Comparison of ENCODE assay signal across 8 cellular contexts in genomic region chr1:212415107-212415841, GRCh38. TPM values are rescaled to one million over a fixed set of nuclear protein-coding genes. Genes with fewer than 3 reads are reported as not detected.
DNase-seq lines count a peak whose midpoint lies in the region; ATAC-seq, FAIRE-seq and TF ChIP-seq lines count a peak whose summit lies in the region.

No MANE protein-coding gene starts in this region.

- ATAC-seq in naive thymus-derived CD4-positive, alpha-beta T cell = no peak
- ATAC-seq in HG02642 (IDR thresholded peaks at IDR 0.05; ENCODE audit: poor library complexity, unreplicated experiment) = no peak
- no peak for ATAC-seq in HG02759 (IDR thresholded peaks at IDR 0.05; ENCODE audit: unreplicated experiment)

- intact Hi-C loops in naive thymus-derived CD4-positive, alpha-beta T cell (cut with micrococcal nuclease) = loop anchor here (2.0 to 10.0 kb wide), 4 partner anchors 144 to 840 kb away; partner anchors contain the start of genes SLC30A1 (in 2 of the 2) and LPGAT1 (in 1 of the 2)

- TF ChIP-seq POLR2A in NB4 (IDR thresholded peaks at IDR 0.05; ENCODE audit: extremely low read depth, insufficient read length) (no peak), GM12892 (IDR thresholded peaks at IDR 0.05; ENCODE audit: low read depth, low read length) (no peak)

- no peaks in the 10 kb centered on the region for H3K9me3 Mint-ChIP-seq in naive thymus-derived CD4-positive, alpha-beta T cell

- peaks cover 15 to 19% of the 10 kb centered on the region in 2 donors for H3K4me1 ChIP-seq in naive thymus-derived CD4-positive, alpha-beta T cell (ENCODE audit: control insufficient read depth in 2 of 2, insufficient read depth in 2 of 2, low read length in 2 of 2)

- H3K4me3 ChIP-seq in NB4 (ENCODE audit: low read depth, low read length) = peak overlapping the region; percentile 80
- peak overlapping the region; percentile 98 for H3K4me3 ChIP-seq in naive thymus-derived CD4-positive, alpha-beta T cell (ENCODE audit: low read length)

- H3K36me3 ChIP-seq in naive thymus-derived CD4-positive, alpha-beta T cell (ENCODE audit: control insufficient read depth in 2 of 3, insufficient read depth in 3 of 3, low read length in 3 of 3) = peaks cover 0 to 18% (median 6%) of the 10 kb centered on the region in 3 experiments

- no peak for TF ChIP-seq CTCF in NB4 (IDR thresholded peaks at IDR 0.05; ENCODE audit: low read depth, low read length)

- peak; percentile 10 for DNase-seq in ELF-1 (ENCODE audit: low read depth, low spot score)
- peak; percentile 77 for DNase-seq in NB4 (ENCODE audit: low read depth)
- peak; percentile 17 for DNase-seq in cerebellar cortex (ENCODE audit: low spot score)
- no peak for DNase-seq in naive thymus-derived CD4-positive, alpha-beta T cell
- no peak for DNase-seq in dedifferentiated amniotic fluid mesenchymal stem cell (ENCODE audit: extremely low spot score)
- no peak for DNase-seq in GM12892 (ENCODE audit: insufficient read length)

- H3K27ac ChIP-seq in naive thymus-derived CD4-positive, alpha-beta T cell (ENCODE audit: low read depth, low read length) = peak overlapping the region; percentile 71

- peaks cover 2 to 15% (median 11%) of the 10 kb centered on the region in 5 donors for H3K36me3 Mint-ChIP-seq in naive thymus-derived CD4-positive, alpha-beta T cell

- CTCF ChIA-PET in naive thymus-derived CD4-positive, alpha-beta T cell (lab: Charles Lee) = interaction anchor here (1.2 to 1.4 kb wide), 2 partner anchors 40 to 345 kb away, joined by 6 to 9 read pairs; no protein-coding TSS in a partner anchor

- peak overlapping the region; percentile 87 to 100 (median 94) for H3K4me3 Mint-ChIP-seq in naive thymus-derived CD4-positive, alpha-beta T cell

- H3K27ac Mint-ChIP-seq in naive thymus-derived CD4-positive, alpha-beta T cell = peak overlapping the region; percentile 71 to 94 (median 89)

- H3K27me3 ChIP-seq in naive thymus-derived CD4-positive, alpha-beta T cell (ENCODE audit: control insufficient read depth in 2 of 2, insufficient read depth in 2 of 2, low read length in 2 of 2) = no peaks in the 10 kb centered on the region

- FAIRE-seq in GM12892 (lab: Jason Lieb, UNC) = no peak

- POLR2A ChIA-PET in naive thymus-derived CD4-positive, alpha-beta T cell (lab: Charles Lee) = interaction anchor here (0.6 to 2.6 kb wide), 4 partner anchors 15 to 1157 kb away, joined by 3 to 14 read pairs (median 7); partner anchors contain the start of genes NENF and PPP2R5A

- peaks cover 22 to 46% (median 38%) of the 10 kb centered on the region in 7 donors for H3K4me1 Mint-ChIP-seq in naive thymus-derived CD4-positive, alpha-beta T cell

- no peaks in the 10 kb centered on the region for H3K27me3 Mint-ChIP-seq in naive thymus-derived CD4-positive, alpha-beta T cell

- no peaks in the 10 kb centered on the region for H3K9me3 ChIP-seq in naive thymus-derived CD4-positive, alpha-beta T cell (ENCODE audit: control insufficient read depth in 2 of 3, low read length in 3 of 3)

RNA-seq across cellular contexts. Expression of gene PACC1, which starts 0.6 kb away (rescaled TPM):
- 10 to 100 TPM in 3 of 5 experiments, 1 to 10 TPM in 2; 7.9 to 13.4 (median 12.0) TPM for total RNA-seq in naive thymus-derived CD4-positive, alpha-beta T cell
- 10 to 100 TPM in 1 of 2 donors, 1 to 10 TPM in 1; 7.2 to 11.0 TPM for polyA plus RNA-seq in naive thymus-derived CD4-positive, alpha-beta T cell
- polyA plus RNA-seq in GM12892 (2012; ENCODE audit: missing spikeins) = 11.2 TPM

RNA-seq across cellular contexts. Expression of gene NENF, which starts 17.4 kb away (rescaled TPM):
- total RNA-seq in naive thymus-derived CD4-positive, alpha-beta T cell = 10 to 100 TPM; 16.0 to 23.5 (median 21.0) TPM
- 10 to 100 TPM; 39.5 to 73.0 TPM for polyA plus RNA-seq in naive thymus-derived CD4-positive, alpha-beta T cell
- 67.1 TPM for polyA plus RNA-seq in GM12892 (2012; ENCODE audit: missing spikeins)

Comparison
In these comparisons a context has a peak if more than half of its experiments do, and no peak if none do; other contexts are left out.
1. DNase-seq: peak in ELF-1 (single experiment), NB4 (single experiment) and cerebellar cortex (single experiment); none in naive thymus-derived CD4-positive, alpha-beta T cell (0 of 9), dedifferentiated amniotic fluid mesenchymal stem cell (single experiment) and GM12892 (single experiment).